In genomic region chr16:26710475-26710874, GRCh38 we compare ENCODE assay signal across 24 cellular contexts.
"Had no signal": no experiment of that assay in that cellular context is flagged by ENCODE, and none has a peak within 500 bp of the region (broad histone marks: within the 10 kb centered on the region; RNA-seq: fewer than 3 reads in every experiment).

No MANE protein-coding gene starts in this region.

- H3K4me3 Mint-ChIP-seq: activated naive CD8-positive, alpha-beta T cell; central memory CD8-positive, alpha-beta T cell; nephron; stimulated activated memory B cell treated with anti-CD40 and anti-IgM and Interleukin-4, amounts not matched to agents 10 μg/mL and 1 μg/mL and 100 μg/mL, for 72 hours; stimulated activated naive CD8-positive, alpha-beta T cell treated with anti-CD3 and anti-CD28 coated beads, Interleukin-15, amount 100 ng/mL, for 72 hours had no signal

- H3K36me3 Mint-ChIP-seq: activated naive CD8-positive, alpha-beta T cell; stimulated activated memory B cell treated with anti-CD40 and anti-IgM and Interleukin-4, amounts not matched to agents 10 μg/mL and 1 μg/mL and 100 μg/mL, for 72 hours had no signal

- H3K27ac Mint-ChIP-seq: activated naive CD8-positive, alpha-beta T cell; nephron; stimulated activated memory B cell treated with anti-CD40 and anti-IgM and Interleukin-4, amounts not matched to agents 10 μg/mL and 1 μg/mL and 100 μg/mL, for 72 hours had no signal

- H3K27me3 Mint-ChIP-seq: stimulated activated memory B cell treated with anti-CD40 and anti-IgM and Interleukin-4, amounts not matched to agents 10 μg/mL and 1 μg/mL and 100 μg/mL, for 72 hours had no signal

- DNase-seq: activated CD4-positive, alpha-beta T cell treated with anti-CD3 and anti-CD28 coated beads for 4 hours; activated CD4-positive, alpha-beta T cell treated with anti-CD3 and anti-CD28 coated beads, Interleukin-2, amount 50 U/mL, for 4 hours; activated effector memory CD4-positive, alpha-beta T cell treated with Interleukin-2 at 50 U/mL for 16 hours; activated naive CD4-positive, alpha-beta T cell treated with Interleukin-2 at 50 U/mL for 16 hours; activated T-cell treated with anti-CD3 and anti-CD28 coated beads for 4 hours; anterior cingulate cortex; dermis blood vessel endothelial cell; effector CD4-positive, alpha-beta T cell; foreskin melanocyte; kidney; left colon; mammary epithelial cell; occipital lobe; psoas muscle; stimulated activated CD4-positive, alpha-beta T cell treated with anti-CD3 and anti-CD28 coated beads, Interleukin-1b, Interleukin-23, amount 100 ng/mL, for 48 hours; stimulated activated CD4-positive, alpha-beta T cell treated with anti-CD3 and anti-CD28 coated beads, Interleukin-4, amount 100 ng/mL, for 4 hours; stimulated activated CD8-positive, alpha-beta memory T cell treated with anti-CD3 and anti-CD28 coated beads, Interleukin-4, amount 100 ng/mL, for 48 hours; stimulated activated naive CD8-positive, alpha-beta T cell treated with anti-CD3 and anti-CD28 coated beads, Interleukin-15, amount 100 ng/mL, for 72 hours; substantia nigra; upper lobe of left lung had no signal

- H3K9me3 Mint-ChIP-seq: central memory CD8-positive, alpha-beta T cell; nephron; stimulated activated naive CD8-positive, alpha-beta T cell treated with anti-CD3 and anti-CD28 coated beads, Interleukin-15, amount 100 ng/mL, for 72 hours had no signal

- H3K4me1 Mint-ChIP-seq: central memory CD8-positive, alpha-beta T cell; nephron; stimulated activated memory B cell treated with anti-CD40 and anti-IgM and Interleukin-4, amounts not matched to agents 10 μg/mL and 1 μg/mL and 100 μg/mL, for 72 hours; stimulated activated naive CD8-positive, alpha-beta T cell treated with anti-CD3 and anti-CD28 coated beads, Interleukin-15, amount 100 ng/mL, for 72 hours had no signal
